Comparison of ENCODE assay signal across 28 cellular contexts in the genomic region with DNA sequence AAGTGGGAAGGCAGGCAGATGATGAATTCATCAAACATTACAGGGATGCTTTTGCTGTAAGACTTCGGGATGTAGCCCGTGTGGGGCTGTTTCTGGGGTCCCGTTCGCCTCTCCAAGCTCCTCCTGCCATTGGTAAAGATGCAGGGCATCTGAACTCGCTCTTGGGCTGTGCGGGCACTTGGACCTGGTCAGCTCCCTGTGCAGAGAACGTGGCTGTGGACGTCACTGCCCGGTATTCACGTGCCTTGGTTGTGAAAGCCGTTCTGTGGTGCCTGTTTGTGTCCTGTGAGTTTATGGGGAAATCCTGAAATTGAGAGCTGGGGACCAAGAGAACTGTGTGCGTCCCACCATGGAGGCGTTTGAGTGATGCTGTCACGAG. TPM values are rescaled to one million over a fixed set of nuclear protein-coding genes. Genes with fewer than 3 reads are reported as not detected.
A peak's percentile ranks its signal among the peaks of the same experiment; 100 is the strongest.
DNase-seq lines count a peak whose midpoint lies in the region; ATAC-seq and TF ChIP-seq lines count a peak whose summit lies in the region.
"Had no signal": no experiment of that assay in that cellular context is flagged by ENCODE, and none has a peak within 500 bp of the region (broad histone marks: within the 10 kb centered on the region; RNA-seq: fewer than 3 reads in every experiment).

No MANE protein-coding gene starts in this region.

- ATAC-seq in lower lobe of right lung (no peak), GM19328 (IDR thresholded peaks at IDR 0.05; ENCODE audit: unreplicated experiment) (no peak)
- ATAC-seq: stimulated activated naive B cell treated with anti-CD40 and anti-IgM and Interleukin-4, amounts not matched to agents 10 μg/mL and 1 μg/mL and 100 μg/mL, for 72 hours had no signal

- 95 to 97% methylated on average over 14 of the region's 14 CpGs for WGBS in testis, 2 donors

- H3K27ac ChIP-seq in lower lobe of right lung (no peak overlapping the region), testis (no peak overlapping the region)
- H3K27ac ChIP-seq: dorsolateral prefrontal cortex, epithelial cell of prostate, hepatocyte, Peyer's patch, psoas muscle, thoracic aorta had no signal

- H3K27me3 ChIP-seq in lower lobe of right lung (ENCODE audit: low read depth) = no peaks in the 10 kb centered on the region
- H3K27me3 ChIP-seq in testis = no peaks in the 10 kb centered on the region
- H3K27me3 ChIP-seq: BE2C, dorsolateral prefrontal cortex, hepatocyte, Peyer's patch had no signal

- H3K9me3 ChIP-seq in lower lobe of right lung (no peaks in the 10 kb centered on the region), testis (no peaks in the 10 kb centered on the region)
- H3K9me3 ChIP-seq: BE2C, Caco-2, HAP-1, Peyer's patch, psoas muscle, thoracic aorta had no signal

- H3K4me1 ChIP-seq in lower lobe of right lung = peaks cover 18% of the 10 kb centered on the region
- no peaks in the 10 kb centered on the region for H3K4me1 ChIP-seq in testis

- no peak for TF ChIP-seq POLR2A in testis (IDR thresholded peaks at IDR 0.05)

- H3K4me3 ChIP-seq in lower lobe of right lung = no peak overlapping the region
- H3K4me3 ChIP-seq in testis = no peak overlapping the region
- H3K4me3 ChIP-seq: dorsolateral prefrontal cortex, HAP-1, hepatocyte, Peyer's patch, psoas muscle, thoracic aorta had no signal

- H3K36me3 ChIP-seq in lower lobe of right lung (peaks cover 10% of the 10 kb centered on the region), testis (ENCODE audit: low read depth, missing control alignments) (no peaks in the 10 kb centered on the region)
- H3K36me3 ChIP-seq: thoracic aorta had no signal

- peak; percentile 49 for DNase-seq in activated CD8-positive, alpha-beta memory T cell treated with anti-CD3 and anti-CD28 coated beads for 24 hours
- no peak for DNase-seq in activated CD8-positive, alpha-beta memory T cell treated with anti-CD3 and anti-CD28 coated beads, Interleukin-2, amount 50 U/mL, for 4 hours
- DNase-seq in activated CD8-positive, alpha-beta memory T cell treated with anti-CD3 and anti-CD28 coated beads, Interleukin-2, amount 50 U/mL, for 48 hours = peak; percentile 45
- DNase-seq in lower lobe of right lung (peak; percentile 26), testis (peak; percentile 11), DMS153 treated with DMSO at 0.1 percent for 48 hours (lab: John Stamatoyannopoulos, UW; ENCODE audit: unreplicated experiment) (no peak), NCI-H345 (lab: John Stamatoyannopoulos, UW) (no peak)
- DNase-seq: 8988T; activated CD4-positive, alpha-beta memory T cell treated with anti-CD3 and anti-CD28 coated beads for 36 hours; activated naive CD4-positive, alpha-beta T cell treated with anti-CD3 and anti-CD28 coated beads, Interleukin-2, amount 10 ng/mL, durations not matched to agents 7 days and 5 days; anterior cingulate cortex; BE2C; central memory CD4-positive, alpha-beta T cell; immature natural killer cell; NCI-H1417 treated with DMSO at 0.1 percent for 48 hours; NCI-H524; nephron progenitor cell; stimulated activated CD4-positive, alpha-beta T cell treated with anti-CD3 and anti-CD28 coated beads, Interleukin-1b, Interleukin-23, amount 100 ng/mL, for 48 hours; stimulated activated naive B cell treated with anti-CD40 and anti-IgM and Interleukin-4, amounts not matched to agents 10 μg/mL and 1 μg/mL and 100 μg/mL, for 72 hours had no signal

- TF ChIP-seq CTCF in lower lobe of right lung (IDR thresholded peaks at IDR 0.05) = no peak
- no peak for TF ChIP-seq CTCF in testis (IDR thresholded peaks at IDR 0.05)

- intact Hi-C loops in lower lobe of right lung (cut with DNase I) = no loop called here
- intact Hi-C loops in testis (cut with DNase I; ENCODE audit: low total_unique reads) = no loop called here

RNA-seq across cellular contexts. Expression of gene TFDP1, which starts 5.4 kb away (rescaled TPM):
- total RNA-seq in lower lobe of right lung (47.0 TPM), testis (10 to 100 TPM; 72.4 to 73.1 TPM)
- polyA plus RNA-seq in testis (ENCODE audit: insufficient read depth, low read depth, low replicate concordance) = 135 TPM

Comparison
In these comparisons a context has a peak if more than half of its experiments do, and no peak if none do; other contexts are left out.
1. DNase-seq: peak in activated CD8-positive, alpha-beta memory T cell treated with anti-CD3 and anti-CD28 coated beads for 24 hours (single experiment), activated CD8-positive, alpha-beta memory T cell treated with anti-CD3 and anti-CD28 coated beads, Interleukin-2, amount 50 U/mL, for 48 hours (single experiment), lower lobe of right lung (single experiment) and testis (single experiment); none in activated CD8-positive, alpha-beta memory T cell treated with anti-CD3 and anti-CD28 coated beads, Interleukin-2, amount 50 U/mL, for 4 hours (single experiment), DMS153 treated with DMSO at 0.1 percent for 48 hours (single experiment) and NCI-H345 (single experiment).